30 cellular contexts compared by ENCODE assay signal in genomic region chr3:138011722-138012121, GRCh38. TPM values are rescaled to one million over a fixed set of nuclear protein-coding genes. Genes with fewer than 3 reads are reported as not detected.
"Had no signal": no experiment of that assay in that cellular context is flagged by ENCODE, and none has a peak within 500 bp of the region (broad histone marks: within the 10 kb centered on the region; RNA-seq: fewer than 3 reads in every experiment).

No MANE protein-coding gene starts in this region.

- H3K36me3 Mint-ChIP-seq: activated naive CD4-positive, alpha-beta T cell treated with anti-CD3 and anti-CD28 coated beads, Interleukin-2, amount 10 ng/mL, durations not matched to agents 7 days and 5 days; immature natural killer cell; type B pancreatic cell had no signal

- H3K36me3 ChIP-seq: right lobe of liver, thoracic aorta had no signal

- H3K4me2 ChIP-seq: hepatocyte had no signal

- H3K27me3 Mint-ChIP-seq: type B pancreatic cell had no signal

- H3K4me3 Mint-ChIP-seq: activated CD4-positive, alpha-beta memory T cell treated with anti-CD3 and anti-CD28 coated beads, Interleukin-2, amount 10 ng/mL, durations not matched to agents 7 days and 5 days; activated naive CD4-positive, alpha-beta T cell treated with anti-CD3 and anti-CD28 coated beads, Interleukin-2, amount 10 ng/mL, durations not matched to agents 7 days and 5 days; activated T-cell treated with anti-CD3 and anti-CD28 coated beads, Interleukin-2, amount 50 U/mL, for 72 hours; immature natural killer cell; T-helper 17 cell; type B pancreatic cell had no signal

- H3K27me3 ChIP-seq: foreskin keratinocyte, hepatocyte, right lobe of liver had no signal

- H3K4me3 ChIP-seq: hepatocyte, mucosa of descending colon, right lobe of liver, skin epidermis, thoracic aorta had no signal

- DNase-seq: activated CD4-positive, alpha-beta memory T cell treated with anti-CD3 and anti-CD28 coated beads, Interleukin-2, amount 10 ng/mL, durations not matched to agents 7 days and 5 days; activated CD4-positive, alpha-beta T cell treated with anti-CD3 and anti-CD28 coated beads for 48 hours; activated effector memory CD4-positive, alpha-beta T cell treated with Interleukin-2 at 50 U/mL for 16 hours; activated naive CD4-positive, alpha-beta T cell treated with anti-CD3 and anti-CD28 coated beads, Interleukin-2, amount 10 ng/mL, durations not matched to agents 7 days and 5 days; activated T-cell treated with anti-CD3 and anti-CD28 coated beads, Interleukin-2, amount 50 U/mL, for 72 hours; amygdala; cortex of kidney; effector CD4-positive, alpha-beta T cell; erythroblast; foreskin keratinocyte; immature natural killer cell; mesenchymal stem cell; mucosa of descending colon; nucleus accumbens; right lobe of liver; stimulated activated CD4-positive, alpha-beta T cell treated with anti-CD3 and anti-CD28 coated beads, Interleukin-1b, Interleukin-23, amount 100 ng/mL, for 48 hours; SW 1271; T-helper 17 cell had no signal

- H3K9me3 ChIP-seq: mucosa of descending colon, right lobe of liver, thoracic aorta had no signal

- H2AFZ ChIP-seq: hepatocyte, parathyroid adenoma had no signal

- ATAC-seq: activated T-cell treated with anti-CD3 and anti-CD28 coated beads, Interleukin-2, amount 50 U/mL, for 72 hours; foreskin keratinocyte; mucosa of descending colon; right lobe of liver; T-helper 17 cell had no signal

- H3K79me2 ChIP-seq: hepatocyte, parathyroid adenoma had no signal

- H3K4me1 ChIP-seq: foreskin keratinocyte, parathyroid adenoma, right lobe of liver had no signal

- H3K27ac Mint-ChIP-seq: activated CD4-positive, alpha-beta memory T cell treated with anti-CD3 and anti-CD28 coated beads, Interleukin-2, amount 10 ng/mL, durations not matched to agents 7 days and 5 days; activated naive CD4-positive, alpha-beta T cell treated with anti-CD3 and anti-CD28 coated beads, Interleukin-2, amount 10 ng/mL, durations not matched to agents 7 days and 5 days; activated T-cell treated with anti-CD3 and anti-CD28 coated beads, Interleukin-2, amount 50 U/mL, for 72 hours; immature natural killer cell; T-helper 17 cell; type B pancreatic cell had no signal

- H3K9me3 Mint-ChIP-seq: activated CD4-positive, alpha-beta memory T cell treated with anti-CD3 and anti-CD28 coated beads, Interleukin-2, amount 10 ng/mL, durations not matched to agents 7 days and 5 days; activated naive CD4-positive, alpha-beta T cell treated with anti-CD3 and anti-CD28 coated beads, Interleukin-2, amount 10 ng/mL, durations not matched to agents 7 days and 5 days; type B pancreatic cell had no signal

- H3K27ac ChIP-seq: foreskin keratinocyte, hepatocyte, parathyroid adenoma, right lobe of liver, skin epidermis, thoracic aorta had no signal

- H3K4me1 Mint-ChIP-seq: activated CD4-positive, alpha-beta memory T cell treated with anti-CD3 and anti-CD28 coated beads, Interleukin-2, amount 10 ng/mL, durations not matched to agents 7 days and 5 days; activated naive CD4-positive, alpha-beta T cell treated with anti-CD3 and anti-CD28 coated beads, Interleukin-2, amount 10 ng/mL, durations not matched to agents 7 days and 5 days; immature natural killer cell; T-helper 17 cell had no signal

- H3K9ac ChIP-seq: parathyroid adenoma had no signal

RNA-seq across cellular contexts. Expression of gene CLDN18, which starts 1.8 kb away (rescaled TPM):
- total RNA-seq: activated CD4-positive, alpha-beta memory T cell treated with anti-CD3 and anti-CD28 coated beads, Interleukin-2, amount 10 ng/mL, durations not matched to agents 7 days and 5 days; activated T-cell treated with anti-CD3 and anti-CD28 coated beads, Interleukin-2, amount 50 U/mL, for 72 hours; bronchial epithelial cell; fibroblast of lung; foreskin keratinocyte; glomerular endothelial cell; kidney epithelial cell; liver; mucosa of descending colon; pulmonary artery endothelial cell; right lobe of liver; T-helper 17 cell had no signal
- polyA plus RNA-seq: fibroblast of lung, foreskin keratinocyte, immature natural killer cell, neural cell had no signal
